Comparison of ENCODE assay signal across 13 cellular contexts in the genomic region with DNA sequence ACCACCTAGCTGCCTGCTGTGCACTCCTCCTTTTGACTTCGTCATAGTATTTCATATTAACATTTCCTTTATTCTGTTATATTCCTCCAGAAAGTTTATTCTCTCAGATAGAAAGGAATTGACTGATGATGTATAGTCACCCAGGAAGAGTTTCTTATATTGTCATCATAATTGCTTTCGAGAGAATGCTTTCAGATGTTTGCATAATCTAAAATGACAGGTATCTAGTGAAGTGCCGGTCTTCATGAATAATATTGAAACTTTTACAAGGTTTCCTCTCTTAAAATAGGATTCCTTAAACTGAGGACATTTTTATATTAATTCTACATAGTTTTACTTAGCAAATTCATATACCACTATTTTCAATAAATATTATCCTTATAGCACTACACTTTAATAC. TPM values are rescaled to one million over a fixed set of nuclear protein-coding genes. Genes with fewer than 3 reads are reported as not detected.
DNase-seq lines count a peak whose midpoint lies in the region; ATAC-seq lines count a peak whose summit lies in the region.
"Had no signal": no experiment of that assay in that cellular context is flagged by ENCODE, and none has a peak within 500 bp of the region (broad histone marks: within the 10 kb centered on the region; RNA-seq: fewer than 3 reads in every experiment).

No MANE protein-coding gene starts in this region.

- DNase-seq in CD8-positive, alpha-beta memory T cell: no peak
- no peak for DNase-seq in EL
- DNase-seq in left colon: no peak
- no peak for DNase-seq in pons (ENCODE audit: low spot score)
- DNase-seq in NCI-H1092 (lab: John Stamatoyannopoulos, UW): no peak
- DNase-seq: activated gamma-delta T cell treated with Interleukin-2 at 50 U/mL for 16 hours; NCI-H1092 treated with DMSO at 0.1 percent for 48 hours; NCI-H526 treated with DMSO at 0.1 percent for 48 hours; SIG-M5; stimulated activated CD4-positive, alpha-beta T cell treated with anti-CD3 and anti-CD28 coated beads, Interleukin-4, amount 100 ng/mL, for 1 hour had no signal

- H3K36me3 ChIP-seq in CD8-positive, alpha-beta memory T cell (ENCODE audit: insufficient read depth, low read length): peaks cover 7% of the 10 kb centered on the region

- CTCF ChIA-PET in CD8-positive, alpha-beta memory T cell (lab: Charles Lee): no interaction called here

- no peaks in the 10 kb centered on the region for H3K9me3 ChIP-seq in CD8-positive, alpha-beta memory T cell (ENCODE audit: low read length)

- H3K27me3 ChIP-seq in CD8-positive, alpha-beta memory T cell (ENCODE audit: insufficient read depth, low read length, poor library complexity, severe bottlenecking): no peaks in the 10 kb centered on the region

- H3K4me3 Mint-ChIP-seq in CD8-positive, alpha-beta memory T cell: peak overlapping the region in 1 of 7 donors; percentile 2

- H3K36me3 Mint-ChIP-seq in CD8-positive, alpha-beta memory T cell: peaks cover 7 to 61% (median 27%) of the 10 kb centered on the region in 3 donors

- no peak overlapping the region for H3K27ac ChIP-seq in CD8-positive, alpha-beta memory T cell (ENCODE audit: low read depth, low read length)

- no peaks in the 10 kb centered on the region for H3K9me3 Mint-ChIP-seq in CD8-positive, alpha-beta memory T cell

- peaks cover 5% of the 10 kb centered on the region for H3K4me1 ChIP-seq in CD8-positive, alpha-beta memory T cell (ENCODE audit: insufficient read depth, low read length)

- POLR2A ChIA-PET in CD8-positive, alpha-beta memory T cell (lab: Charles Lee): no interaction called here

- H3K4me3 ChIP-seq in CD8-positive, alpha-beta memory T cell (ENCODE audit: low read length): no peak overlapping the region

- peak; percentile 78 for ATAC-seq in GM19351 (IDR thresholded peaks at IDR 0.05; ENCODE audit: unreplicated experiment)
- peak; percentile 69 for ATAC-seq in HG02623 (IDR thresholded peaks at IDR 0.05; ENCODE audit: unreplicated experiment)
- ATAC-seq in HG03565 (IDR thresholded peaks at IDR 0.05; ENCODE audit: unreplicated experiment): peak; percentile 69
- ATAC-seq in left colon: no peak

- intact Hi-C loops in left colon (cut with DNase I, micrococcal nuclease): no loop called here

- peaks cover 36 to 67% (median 63%) of the 10 kb centered on the region in 3 donors for H3K4me1 Mint-ChIP-seq in CD8-positive, alpha-beta memory T cell

- H3K27ac Mint-ChIP-seq in CD8-positive, alpha-beta memory T cell: peak overlapping the region in 5 of 8 donors; percentile 2 to 75 (median 9)

- H3K27me3 Mint-ChIP-seq in CD8-positive, alpha-beta memory T cell: no peaks in the 10 kb centered on the region

RNA-seq across cellular contexts. Expression of a gene that starts 10.1 kb away (rescaled TPM):
- total RNA-seq in CD8-positive, alpha-beta memory T cell: 10 to 100 TPM; 22.7 to 24.3 TPM
- 23.8 TPM for polyA plus RNA-seq in CD8-positive, alpha-beta memory T cell
- 10 to 100 TPM; 41.0 to 62.7 TPM for total RNA-seq in left colon
